8 cellular contexts compared by ENCODE assay signal in the genomic region with DNA sequence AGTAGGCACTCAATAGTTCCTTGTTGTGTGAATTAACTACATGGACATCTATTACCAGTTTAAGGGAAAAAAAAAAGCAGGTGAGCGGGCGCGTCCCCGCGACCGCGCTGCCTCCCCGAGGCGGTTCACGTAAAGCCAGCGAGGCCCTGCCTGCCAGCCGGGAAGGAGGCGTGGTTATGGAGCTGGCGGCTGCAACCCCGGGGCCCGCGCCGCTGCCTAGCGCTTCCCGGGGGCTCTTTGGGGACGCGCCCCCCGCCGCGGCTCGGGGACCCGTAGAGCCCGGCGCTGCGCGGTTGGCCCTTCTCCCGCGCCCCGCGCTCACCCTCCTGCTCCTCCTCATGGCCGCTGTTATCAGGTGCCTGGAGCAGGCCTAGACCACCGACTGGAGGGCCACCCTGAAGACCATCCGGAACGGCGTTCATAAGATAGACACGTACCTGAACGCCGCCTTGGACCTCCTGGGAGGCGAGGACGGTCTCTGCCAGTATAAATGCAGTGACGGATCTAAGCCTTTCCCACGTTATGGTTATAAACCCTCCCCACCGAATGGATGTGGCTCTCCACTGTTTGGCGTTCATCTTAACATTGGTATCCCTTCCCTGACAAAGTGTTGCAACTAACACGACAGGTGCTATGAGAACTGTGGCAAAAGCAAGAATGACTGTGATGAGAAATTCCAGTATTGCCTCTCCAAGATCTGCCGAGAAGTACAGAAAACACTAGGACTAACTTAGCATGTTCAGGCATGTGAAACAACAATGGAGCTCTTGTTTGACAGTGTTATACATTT. TPM values are rescaled to one million over a fixed set of nuclear protein-coding genes. Genes with fewer than 3 reads are reported as not detected.
DNase-seq lines count a peak whose midpoint lies in the region; ATAC-seq, FAIRE-seq and TF ChIP-seq lines count a peak whose summit lies in the region.

No MANE protein-coding gene starts in this region.

- peaks cover 0 to 12% (median 0%) of the 10 kb centered on the region in 11 experiments; a peak in 7 of 22 replicates for H4K20me1 ChIP-seq in BLaER1 treated with 17β-estradiol and CSF1 and Interleukin-3, amounts not matched to agents 10 nM and 100 nM
- H4K20me1 ChIP-seq in PC-9 (ENCODE audit: insufficient read depth), result no peaks in the 10 kb centered on the region

- H2AFZ ChIP-seq in PC-9, result peak overlapping the region; percentile 79

- TF ChIP-seq POLR2A in transverse colon (IDR thresholded peaks at IDR 0.05), result no peak

- DNase-seq in HUDEP-2 (lab: John Stamatoyannopoulos, UW; ENCODE audit: unreplicated experiment in 76 of 76) (peak in 57 of 76 experiments; percentile 1 to 64 (median 37)), PC-9 (peak; percentile 59 to 80), frontal cortex (ENCODE audit: low spot score in 2 of 2) (peak; percentile 56 to 57), transverse colon (peak; percentile 71)
- DNase-seq in activated gamma-delta T cell treated with anti-CD3 and anti-CD28 coated beads, Interleukin-2, amount 50 U/mL, for 16 hours (ENCODE audit: low read depth), result peak; percentile 24

- peak overlapping the region; percentile 49 to 75 (median 67); a peak in 21 of 22 replicates for H3K9ac ChIP-seq in BLaER1 treated with 17β-estradiol and CSF1 and Interleukin-3, amounts not matched to agents 10 nM and 100 nM

- whole genome bisulfite sequencing in transverse colon (ENCODE audit: low coverage in 1 of 2), 2 donors, result 7 to 9% methylated on average over 11 to 51 of the region's 51 CpGs

- H3F3A ChIP-seq in PC-9 (ENCODE audit: insufficient read depth, low read depth), result peaks cover 22% of the 10 kb centered on the region; the same call in 1 of the 2 replicates

- POLR2A ChIA-PET in PC-9 (lab: Charles Lee; ENCODE audit: unreplicated experiment), result interaction anchor here (0.6 to 0.7 kb wide), 2 partner anchors 310 to 778 kb away, joined by 4 to 5 read pairs; no protein-coding TSS in a partner anchor

- in situ Hi-C loops in transverse colon (cut with MboI; ENCODE audit: low pct_ligation_motif_present in 1 of 4, low pct_unique_long_range_greater_than_20kb in 1 of 4, low sequenced_read_pairs in 3 of 4), result no loop called here

- TF ChIP-seq CTCF in PC-9 (conservative IDR thresholded peaks at IDR 0.05) (no peak; the same call in 1 of the 2 replicates), neutrophil (IDR thresholded peaks at IDR 0.05) (no peak), transverse colon (IDR thresholded peaks at IDR 0.05) (peak in 1 of 5 experiments; percentile 10)

- no peak for FAIRE-seq in frontal cortex (lab: Jason Lieb, UNC)

- no peak overlapping the region for H3K27ac ChIP-seq in BLaER1 treated with 17β-estradiol and CSF1 and Interleukin-3, amounts not matched to agents 10 nM and 100 nM
- H3K27ac ChIP-seq in PC-9 (no peak overlapping the region), neutrophil (no peak overlapping the region), transverse colon (peak overlapping the region; percentile 40 to 82 (median 68))

- intact Hi-C loops in PC-9 (cut with micrococcal nuclease; ENCODE audit: unreplicated experiment) (loop anchor here (5.0 kb wide), 1 partner anchor 311 kb away; the partner anchor contains the start of genes BTF3L4 and TXNDC12), transverse colon (cut with DNase I; ENCODE audit: low total_unique reads) (no loop called here)

- no peaks in the 10 kb centered on the region for H3K9me2 ChIP-seq in PC-9 (ENCODE audit: insufficient read depth)

- H3K4me1 ChIP-seq in BLaER1 treated with 17β-estradiol and CSF1 and Interleukin-3, amounts not matched to agents 10 nM and 100 nM, result peaks cover 21 to 35% (median 33%) of the 10 kb centered on the region in 10 experiments
- H3K4me1 ChIP-seq in PC-9 (replicated peaks; ENCODE audit: insufficient read depth) (peaks cover 15% of the 10 kb centered on the region), neutrophil (ENCODE audit: control insufficient read depth in 1 of 2, insufficient read depth in 1 of 2, low read depth in 1 of 2, low read length in 1 of 2) (peaks cover 30% of the 10 kb centered on the region in 2 experiments), transverse colon (peaks cover 6 to 23% (median 17%) of the 10 kb centered on the region in 4 donors)

- peaks cover 17 to 48% (median 34%) of the 10 kb centered on the region in 11 experiments for H3K36me3 ChIP-seq in BLaER1 treated with 17β-estradiol and CSF1 and Interleukin-3, amounts not matched to agents 10 nM and 100 nM
- H3K36me3 ChIP-seq in PC-9 (ENCODE audit: low read depth) (no peaks in the 10 kb centered on the region), neutrophil (peaks cover 20% of the 10 kb centered on the region), transverse colon (no peaks in the 10 kb centered on the region)

- ATAC-seq in GM21717 (IDR thresholded peaks at IDR 0.05; ENCODE audit: unreplicated experiment), result no peak

- CTCF ChIA-PET in PC-9 (lab: Charles Lee), result interaction anchor here (0.7 kb wide), 2 partner anchors 297 to 335 kb away, joined by 3 to 12 read pairs; partner anchors contain the start of gene KTI12

- no peak for TF ChIP-seq EP300 in transverse colon (IDR thresholded peaks at IDR 0.05; ENCODE audit: low read depth)

- H3K9me3 ChIP-seq in BLaER1 treated with 17β-estradiol and CSF1 and Interleukin-3, amounts not matched to agents 10 nM and 100 nM (replicated peaks in 1 of 11), result no peaks in the 10 kb centered on the region
- H3K9me3 ChIP-seq in PC-9 (ENCODE audit: insufficient read depth, low read depth) (no peaks in the 10 kb centered on the region), neutrophil (no peaks in the 10 kb centered on the region), transverse colon (no peaks in the 10 kb centered on the region)

- peak overlapping the region; percentile 48 to 70 (median 59) for H3K4me3 ChIP-seq in BLaER1 treated with 17β-estradiol and CSF1 and Interleukin-3, amounts not matched to agents 10 nM and 100 nM
- H3K4me3 ChIP-seq in PC-9 (peak overlapping the region; percentile 70), neutrophil (ENCODE audit: low read depth in 1 of 2, low read length in 1 of 2) (peak overlapping the region; percentile 26 to 60), transverse colon (peak overlapping the region in 3 of 4 donors; percentile 42 to 52 (median 43))

- H3K27me3 ChIP-seq in BLaER1 treated with 17β-estradiol and CSF1 and Interleukin-3, amounts not matched to agents 10 nM and 100 nM, result peaks cover 0 to 18% (median 10%) of the 10 kb centered on the region in 11 experiments; a peak in 12 of 22 replicates
- H3K27me3 ChIP-seq in PC-9 (ENCODE audit: insufficient read depth, low read depth), result no peaks in the 10 kb centered on the region
- peaks cover 14% of the 10 kb centered on the region for H3K27me3 ChIP-seq in neutrophil
- H3K27me3 ChIP-seq in transverse colon, result no peaks in the 10 kb centered on the region

- peaks cover 20% of the 10 kb centered on the region for H3K79me2 ChIP-seq in PC-9 (ENCODE audit: low read depth)

- BruUV-seq in PC-9 (replicated peaks; lab: Mats Ljungman, UMichigan), result no TSS peak

- H3K4me2 ChIP-seq in BLaER1 treated with 17β-estradiol and CSF1 and Interleukin-3, amounts not matched to agents 10 nM and 100 nM, result peak overlapping the region; percentile 71 to 98 (median 92)
- peak overlapping the region; percentile 86 for H3K4me2 ChIP-seq in PC-9

RNA-seq across cellular contexts. Expression of gene CC2D1B, which starts 2.6 kb away (rescaled TPM):
- 33.4 and 38.8 TPM in 2 replicates for total RNA-seq in PC-9 (2021)
- 10.2 TPM for total RNA-seq in frontal cortex
- 10 to 100 TPM; 31.0 to 45.9 (median 39.2) TPM for total RNA-seq in transverse colon

RNA-seq across cellular contexts. Expression of gene ORC1, which starts 35.6 kb away (rescaled TPM):
- total RNA-seq in PC-9 (2021), result 17.6 and 21.2 TPM in 2 replicates
- 1.2 TPM for total RNA-seq in frontal cortex
- total RNA-seq in transverse colon, result 1 to 10 TPM in 2 of 4 donors, under 1 TPM in 1, not detected in 1; 1.00 to 1.7 (median 1.6) TPM

RNA-seq across cellular contexts. Expression of gene PRPF38A, which starts 35.8 kb away (rescaled TPM):
- total RNA-seq in PC-9 (2021) (57.2 and 59.2 TPM in 2 replicates), frontal cortex (15.9 TPM), transverse colon (10 to 100 TPM in 3 of 4 donors, 1 to 10 TPM in 1; 4.0 to 25.5 (median 20.1) TPM)

Comparison
In these comparisons a context has a peak if more than half of its experiments do, and no peak if none do; other contexts are left out.
1. H3K27ac ChIP-seq: peak in transverse colon (4 of 4); none in BLaER1 treated with 17β-estradiol and CSF1 and Interleukin-3, amounts not matched to agents 10 nM and 100 nM (0 of 11), PC-9 (single experiment) and neutrophil (single experiment).
2. Peak in every context shown above with its lines, with median percentiles within 50 percentile points of each other: H3K4me3 ChIP-seq and DNase-seq.